In genomic region chr3:128278130-128278529, GRCh38 we compare ENCODE assay signal across 21 cellular contexts.
DNase-seq lines count a peak whose midpoint lies in the region; ATAC-seq and TF ChIP-seq lines count a peak whose summit lies in the region.
"Had no signal": no experiment of that assay in that cellular context is flagged by ENCODE, and none has a peak within 500 bp of the region (broad histone marks: within the 10 kb centered on the region; RNA-seq: fewer than 3 reads in every experiment).

No MANE protein-coding gene starts in this region.

- no peaks in the 10 kb centered on the region for H3K36me3 Mint-ChIP-seq in nephron progenitor cell (ENCODE audit: low read depth)
- H3K36me3 Mint-ChIP-seq: activated naive CD8-positive, alpha-beta T cell treated with anti-CD3 and anti-CD28 coated beads for 36 hours; natural killer cell treated with Interleukin-12 subunit alpha and Interleukin-12 subunit beta and Interleukin-15 and Interleukin-18, amount 100 ng/mL, for 72 hours had no signal

- H3K4me1 Mint-ChIP-seq in nephron progenitor cell = peaks cover 59% of the 10 kb centered on the region

- H3K27me3 Mint-ChIP-seq in nephron progenitor cell (ENCODE audit: low read depth, poor library complexity) = peaks cover 5% of the 10 kb centered on the region
- H3K27me3 Mint-ChIP-seq: activated naive CD8-positive, alpha-beta T cell treated with anti-CD3 and anti-CD28 coated beads for 36 hours; CD4-positive, alpha-beta memory T cell; natural killer cell treated with Interleukin-12 subunit alpha and Interleukin-12 subunit beta and Interleukin-15 and Interleukin-18, amount 100 ng/mL, for 72 hours; stimulated activated naive CD8-positive, alpha-beta T cell treated with anti-CD3 and anti-CD28 coated beads, Interleukin-15, Interleukin-2, amounts not matched to agents 100 ng/mL and 50 ng/mL, for 24 hours had no signal

- DNase-seq in EL (peak; percentile 8), NCI-H69 (lab: John Stamatoyannopoulos, UW) (peak; percentile 69), ecto neural progenitor cell (ENCODE audit: low spot score) (peak; percentile 36), nephron progenitor cell (no peak), SIG-M5 treated with dmso at 0.1 percent for 504 hours (lab: John Stamatoyannopoulos, UW; ENCODE audit: unreplicated experiment) (no peak), NCI-H748 (lab: John Stamatoyannopoulos, UW; ENCODE audit: unreplicated experiment) (no peak)
- DNase-seq: activated CD4-positive, alpha-beta T cell treated with anti-CD3 and anti-CD28 coated beads, Interleukin-2, amount 50 U/mL, for 1 hour; activated naive CD8-positive, alpha-beta T cell treated with anti-CD3 and anti-CD28 coated beads for 36 hours; CD4-positive, alpha-beta memory T cell; cerebellar nuclear complex; effector CD4-positive, alpha-beta T cell; KBM-7; left lung; MV-4-11; NCI-H1694 treated with DMSO at 0.1 percent for 48 hours; NCI-H2171 treated with DMSO at 0.1 percent for 48 hours; right lobe of liver had no signal

- no peak overlapping the region for H3K27ac Mint-ChIP-seq in nephron progenitor cell
- H3K27ac Mint-ChIP-seq: activated naive CD8-positive, alpha-beta T cell treated with anti-CD3 and anti-CD28 coated beads for 36 hours; natural killer cell treated with Interleukin-12 subunit alpha and Interleukin-12 subunit beta and Interleukin-15 and Interleukin-18, amount 100 ng/mL, for 72 hours; stimulated activated naive CD8-positive, alpha-beta T cell treated with anti-CD3 and anti-CD28 coated beads, Interleukin-15, Interleukin-2, amounts not matched to agents 100 ng/mL and 50 ng/mL, for 24 hours had no signal

- peak overlapping the region; percentile 33 for H3K4me3 Mint-ChIP-seq in nephron progenitor cell
- H3K4me3 Mint-ChIP-seq: activated naive CD8-positive, alpha-beta T cell treated with anti-CD3 and anti-CD28 coated beads for 36 hours; CD4-positive, alpha-beta memory T cell; natural killer cell treated with Interleukin-12 subunit alpha and Interleukin-12 subunit beta and Interleukin-15 and Interleukin-18, amount 100 ng/mL, for 72 hours; stimulated activated naive CD8-positive, alpha-beta T cell treated with anti-CD3 and anti-CD28 coated beads, Interleukin-15, Interleukin-2, amounts not matched to agents 100 ng/mL and 50 ng/mL, for 24 hours had no signal

- no peak for ATAC-seq in HG02884 (IDR thresholded peaks at IDR 0.05; ENCODE audit: unreplicated experiment)
- no peak for ATAC-seq in HG03442 (IDR thresholded peaks at IDR 0.05; ENCODE audit: unreplicated experiment)
- ATAC-seq: natural killer cell treated with Interleukin-12 subunit alpha and Interleukin-12 subunit beta and Interleukin-15 and Interleukin-18, amount 100 ng/mL, for 72 hours had no signal

- H3K9me3 Mint-ChIP-seq in nephron progenitor cell = no peaks in the 10 kb centered on the region
- H3K9me3 Mint-ChIP-seq: activated naive CD8-positive, alpha-beta T cell treated with anti-CD3 and anti-CD28 coated beads for 36 hours; CD4-positive, alpha-beta memory T cell; natural killer cell treated with Interleukin-12 subunit alpha and Interleukin-12 subunit beta and Interleukin-15 and Interleukin-18, amount 100 ng/mL, for 72 hours; stimulated activated naive CD8-positive, alpha-beta T cell treated with anti-CD3 and anti-CD28 coated beads, Interleukin-15, Interleukin-2, amounts not matched to agents 100 ng/mL and 50 ng/mL, for 24 hours had no signal

- TF ChIP-seq CTCF in nephron progenitor cell (IDR thresholded peaks at IDR 0.05) = no peak

Comparison
In these comparisons a context has a peak if more than half of its experiments do, and no peak if none do; other contexts are left out.
1. DNase-seq: peak in EL (single experiment), NCI-H69 (single experiment) and ecto neural progenitor cell (single experiment); none in nephron progenitor cell (single experiment), SIG-M5 treated with dmso at 0.1 percent for 504 hours (single experiment) and NCI-H748 (single experiment).